Comparison of ENCODE assay signal across 11 cellular contexts in the genomic region with DNA sequence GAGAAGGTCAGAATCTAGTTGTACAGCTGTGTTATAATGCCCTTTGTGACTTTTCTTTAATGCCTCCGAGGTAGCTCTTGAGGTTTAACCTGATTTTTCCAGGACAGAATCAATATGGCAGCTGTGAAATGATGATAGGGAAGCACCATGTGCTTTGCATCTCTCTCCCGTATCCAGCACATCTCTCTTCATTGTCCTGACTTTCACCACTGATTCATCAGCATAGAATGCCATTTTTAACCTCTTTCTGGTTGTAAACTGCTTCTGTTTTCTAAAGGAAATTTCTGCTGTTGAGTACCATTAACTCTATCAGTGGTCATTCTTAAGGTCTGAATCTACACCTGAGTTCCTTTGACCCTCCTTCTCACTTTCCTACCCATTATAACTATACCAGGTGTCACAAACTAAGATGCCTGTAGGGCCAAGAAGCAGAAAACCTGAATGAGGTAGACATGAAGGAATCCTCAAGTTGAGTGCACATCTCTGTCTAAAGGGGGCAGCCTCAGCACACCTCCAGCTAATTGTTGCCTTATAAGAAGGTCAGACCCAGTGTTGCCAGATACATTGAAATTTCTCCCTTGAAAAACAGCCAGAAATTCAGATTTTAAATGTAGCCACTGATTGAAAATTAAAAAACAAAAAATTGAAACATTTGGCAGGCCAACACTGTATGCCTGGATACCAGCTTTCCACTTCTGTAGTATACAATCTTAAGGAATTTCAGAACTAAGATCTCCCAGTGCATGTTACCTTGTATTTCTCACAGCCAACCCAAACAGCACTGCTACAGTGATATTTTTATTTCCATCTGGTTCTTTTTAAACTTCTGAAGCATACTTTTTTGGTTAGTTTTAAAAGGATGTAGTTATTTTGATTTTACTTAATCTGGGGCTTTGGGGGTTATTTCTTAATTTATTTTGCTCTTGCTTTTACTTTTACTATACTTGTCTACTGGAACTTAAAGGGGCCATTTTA. TPM values are rescaled to one million over a fixed set of nuclear protein-coding genes. Genes with fewer than 3 reads are reported as not detected.
A peak's percentile ranks its signal among the peaks of the same experiment; 100 is the strongest.
DNase-seq lines count a peak whose midpoint lies in the region; ATAC-seq and TF ChIP-seq lines count a peak whose summit lies in the region.
"Had no signal": no experiment of that assay in that cellular context is flagged by ENCODE, and none has a peak within 500 bp of the region (broad histone marks: within the 10 kb centered on the region; RNA-seq: fewer than 3 reads in every experiment).

No MANE protein-coding gene starts in this region.

- H3K4me3 Mint-ChIP-seq in stimulated activated memory B cell treated with anti-CD40 and anti-IgM and Interleukin-4, amounts not matched to agents 10 μg/mL and 1 μg/mL and 100 μg/mL, for 72 hours, result no peak overlapping the region
- H3K4me3 Mint-ChIP-seq: activated T-cell treated with anti-CD3 and anti-CD28 coated beads, Interleukin-2, amount 50 U/mL, for 4 hours; natural killer cell had no signal

- 94 to 96% methylated on average over 2 of the region's 2 CpGs for WGBS in upper lobe of left lung, 2 donors

- no peak overlapping the region for H3K27ac Mint-ChIP-seq in stimulated activated memory B cell treated with anti-CD40 and anti-IgM and Interleukin-4, amounts not matched to agents 10 μg/mL and 1 μg/mL and 100 μg/mL, for 72 hours
- H3K27ac Mint-ChIP-seq: natural killer cell had no signal

- H3K4me3 ChIP-seq in GM06990 (replicated peaks; ENCODE audit: low read depth, low read length), result no peak overlapping the region
- no peak overlapping the region for H3K4me3 ChIP-seq in HL-60 (replicated peaks; ENCODE audit: insufficient read depth, low read length)
- no peak overlapping the region for H3K4me3 ChIP-seq in upper lobe of left lung
- H3K4me3 ChIP-seq: thoracic aorta had no signal

- no peaks in the 10 kb centered on the region for H3K4me1 ChIP-seq in upper lobe of left lung

- no peaks in the 10 kb centered on the region for H3K9me3 ChIP-seq in upper lobe of left lung
- H3K9me3 ChIP-seq: thoracic aorta had no signal

- no peaks in the 10 kb centered on the region for H3K4me1 Mint-ChIP-seq in stimulated activated memory B cell treated with anti-CD40 and anti-IgM and Interleukin-4, amounts not matched to agents 10 μg/mL and 1 μg/mL and 100 μg/mL, for 72 hours

- 0 out of 2 replicates have a peak, but pooled peaks cover 1% of the 10 kb centered on the region for H3K27me3 ChIP-seq in GM06990 (replicated peaks; ENCODE audit: control insufficient read depth, insufficient read depth, low read length)
- peaks cover 2% of the 10 kb centered on the region for H3K27me3 ChIP-seq in HL-60 (ENCODE audit: insufficient read depth, poor library complexity, severe bottlenecking)
- H3K27me3 ChIP-seq in upper lobe of left lung, result no peaks in the 10 kb centered on the region

- no peak for ATAC-seq in stimulated activated memory B cell treated with anti-CD40 and anti-IgM and Interleukin-4, amounts not matched to agents 10 μg/mL and 1 μg/mL and 100 μg/mL, for 72 hours
- ATAC-seq in HG02642 (IDR thresholded peaks at IDR 0.05; ENCODE audit: poor library complexity, unreplicated experiment), result no peak
- no peak for ATAC-seq in upper lobe of left lung (ENCODE audit: low FRiP score in 2 of 2)

- H3K27ac ChIP-seq in HL-60 (replicated peaks) (no peak overlapping the region), VCaP (no peak overlapping the region), upper lobe of left lung (no peak overlapping the region)
- H3K27ac ChIP-seq: thoracic aorta had no signal

- H3K9me3 Mint-ChIP-seq in stimulated activated memory B cell treated with anti-CD40 and anti-IgM and Interleukin-4, amounts not matched to agents 10 μg/mL and 1 μg/mL and 100 μg/mL, for 72 hours, result peaks cover 4% of the 10 kb centered on the region
- H3K9me3 Mint-ChIP-seq: natural killer cell had no signal

- H3K36me3 ChIP-seq in GM06990 (ENCODE audit: control insufficient read depth, insufficient read depth, low read length) (no peaks in the 10 kb centered on the region), upper lobe of left lung (no peaks in the 10 kb centered on the region)
- H3K36me3 ChIP-seq: thoracic aorta had no signal

- TF ChIP-seq POLR2A in upper lobe of left lung (IDR thresholded peaks at IDR 0.05), result no peak

- TF ChIP-seq EP300 in upper lobe of left lung (IDR thresholded peaks at IDR 0.05), result no peak

- H3K27me3 Mint-ChIP-seq in stimulated activated memory B cell treated with anti-CD40 and anti-IgM and Interleukin-4, amounts not matched to agents 10 μg/mL and 1 μg/mL and 100 μg/mL, for 72 hours, result peaks cover 12% of the 10 kb centered on the region

- DNase-seq in GM06990 (ENCODE audit: extremely low read depth, insufficient read length), result no peak
- peak; percentile 5 to 8 for DNase-seq in HL-60 (ENCODE audit: low read depth in 1 of 2, low spot score in 1 of 2)
- peak; percentile 76 for DNase-seq in kidney tubule cell (ENCODE audit: low spot score)
- DNase-seq in midbrain (lab: John Stamatoyannopoulos, UW), result no peak
- no peak for DNase-seq in upper lobe of left lung
- DNase-seq: activated T-cell treated with anti-CD3 and anti-CD28 coated beads, Interleukin-2, amount 50 U/mL, for 4 hours; natural killer cell had no signal

- TF ChIP-seq CTCF in GM06990 (IDR thresholded peaks at IDR 0.05; ENCODE audit: insufficient read depth, low read length, poor library complexity, severe bottlenecking) (peak; percentile 57), HL-60 (IDR thresholded peaks at IDR 0.05; ENCODE audit: insufficient read depth, low read length) (no peak), VCaP (conservative IDR thresholded peaks at IDR 0.05) (peak; percentile 83), upper lobe of left lung (IDR thresholded peaks at IDR 0.05) (no peak)

- no peaks in the 10 kb centered on the region for H3K36me3 Mint-ChIP-seq in stimulated activated memory B cell treated with anti-CD40 and anti-IgM and Interleukin-4, amounts not matched to agents 10 μg/mL and 1 μg/mL and 100 μg/mL, for 72 hours
- H3K36me3 Mint-ChIP-seq: natural killer cell had no signal

RNA-seq across cellular contexts. Expression of gene TLX3, which starts 35.8 kb away (rescaled TPM):
- total RNA-seq in upper lobe of left lung, result not detected
- total RNA-seq: activated T-cell treated with anti-CD3 and anti-CD28 coated beads, Interleukin-2, amount 50 U/mL, for 4 hours; natural killer cell; thoracic aorta had no signal

Comparison
In these comparisons a context has a peak if more than half of its experiments do, and no peak if none do; other contexts are left out.
1. DNase-seq: peak in HL-60 (2 of 2) and kidney tubule cell (single experiment); none in GM06990 (single experiment), midbrain (single experiment) and upper lobe of left lung (0 of 2).
2. CTCF ChIP-seq: peak in GM06990 (single experiment) and VCaP (single experiment); none in HL-60 (single experiment) and upper lobe of left lung (0 of 6).